ENCODE assay signal across 8 cellular contexts in genomic region chr10:33365871-33366411, GRCh38. TPM values are rescaled to one million over a fixed set of nuclear protein-coding genes. Genes with fewer than 3 reads are reported as not detected.
DNase-seq lines count a peak whose midpoint lies in the region; ATAC-seq and TF ChIP-seq lines count a peak whose summit lies in the region.

No MANE protein-coding gene starts in this region.

- peak; percentile 79 for DNase-seq in AG08395 (ENCODE audit: low spot score)
- peak; percentile 94 to 97 for DNase-seq in foreskin keratinocyte
- no peak for DNase-seq in central memory CD4-positive, alpha-beta T cell
- DNase-seq in cerebellar nuclear complex (lab: John Stamatoyannopoulos, UW) = no peak
- DNase-seq in GOT3 (lab: John Stamatoyannopoulos, UW) = no peak

- POLR2A ChIA-PET in HEK293 (lab: Yijun Ruan, JAX) = no interaction called here

- no peaks in the 10 kb centered on the region for H3K36me3 Mint-ChIP-seq in T-helper 1 cell treated with Interleukin-12 subunit alpha and Interleukin-12 subunit beta and Interleukin-4 antibody, amounts not matched to agents 30 μg/mL and 1 μg/mL, for 36 hours (ENCODE audit: low read depth)

- H3K27me3 Mint-ChIP-seq in T-helper 1 cell treated with Interleukin-12 subunit alpha and Interleukin-12 subunit beta and Interleukin-4 antibody, amounts not matched to agents 30 μg/mL and 1 μg/mL, for 36 hours (ENCODE audit: low read depth) = no peaks in the 10 kb centered on the region

- H3K36me3 ChIP-seq in HEK293 (ENCODE audit: control insufficient read depth in 2 of 2, insufficient read depth in 1 of 2, low read length in 2 of 2) = no peaks in the 10 kb centered on the region

- no peaks in the 10 kb centered on the region for H3K9me3 ChIP-seq in HEK293 (ENCODE audit: control insufficient read depth, insufficient read depth, low read depth, low read length)

- H3K4me3 ChIP-seq in HEK293 (ENCODE audit: low read depth, low read length) = no peak overlapping the region

- H3K4me1 ChIP-seq in HEK293 (ENCODE audit: control insufficient read depth, insufficient read depth, low read length) (0 out of 2 replicates have a peak, but pooled peaks cover 2% of the 10 kb centered on the region), foreskin keratinocyte (peaks cover 35% of the 10 kb centered on the region)

- H3K4me1 Mint-ChIP-seq in T-helper 1 cell treated with Interleukin-12 subunit alpha and Interleukin-12 subunit beta and Interleukin-4 antibody, amounts not matched to agents 30 μg/mL and 1 μg/mL, for 36 hours (ENCODE audit: low read depth) = peaks cover 6% of the 10 kb centered on the region

- TF ChIP-seq CTCF in HEK293 (tag by site-specific recombination; IDR thresholded peaks at IDR 0.05) (no peak), foreskin keratinocyte (conservative IDR thresholded peaks at IDR 0.05) (no peak)

- H3K4me3 Mint-ChIP-seq in T-helper 1 cell treated with Interleukin-12 subunit alpha and Interleukin-12 subunit beta and Interleukin-4 antibody, amounts not matched to agents 30 μg/mL and 1 μg/mL, for 36 hours = no peak overlapping the region

- ATAC-seq in foreskin keratinocyte (peak; percentile 95), HG02623 (IDR thresholded peaks at IDR 0.05; ENCODE audit: unreplicated experiment) (no peak)

- peaks cover 19% of the 10 kb centered on the region for H3K9me3 Mint-ChIP-seq in T-helper 1 cell treated with Interleukin-12 subunit alpha and Interleukin-12 subunit beta and Interleukin-4 antibody, amounts not matched to agents 30 μg/mL and 1 μg/mL, for 36 hours

- H3K27me3 ChIP-seq in foreskin keratinocyte = no peaks in the 10 kb centered on the region

- H3K27ac ChIP-seq in HEK293 (ENCODE audit: extremely low read depth, low read depth, low read length) (no peak overlapping the region), foreskin keratinocyte (peak overlapping the region; percentile 71)

- CTCF ChIA-PET in HEK293 (lab: Yijun Ruan, JAX) = no interaction called here

- peak overlapping the region; percentile 67 for H3K27ac Mint-ChIP-seq in T-helper 1 cell treated with Interleukin-12 subunit alpha and Interleukin-12 subunit beta and Interleukin-4 antibody, amounts not matched to agents 30 μg/mL and 1 μg/mL, for 36 hours

TF ChIP-seq in HEK293, 187 proteins besides CTCF, POLR2A, EP300 and RAD21 (continues in another document):
- TF ChIP-seq ZBTB17 (tag by site-specific recombination; IDR thresholded peaks at IDR 0.05) (no peak), ZNF518A (tag by site-specific recombination; conservative IDR thresholded peaks at IDR 0.05; ENCODE audit: low read depth) (no peak), ZNF423 (tag by site-specific recombination; IDR thresholded peaks at IDR 0.05) (no peak), ZIC2 (tag by site-specific recombination; IDR thresholded peaks at IDR 0.05) (no peak), ZNF426 (tag by site-specific recombination; IDR thresholded peaks at IDR 0.05) (no peak), OVOL3 (tag by site-specific recombination; IDR thresholded peaks at IDR 0.05) (no peak), SCRT1 (tag by site-specific recombination; IDR thresholded peaks at IDR 0.05; ENCODE audit: borderline replicate concordance) (no peak), ZNF76 (tag by site-specific recombination; IDR thresholded peaks at IDR 0.05; ENCODE audit: borderline replicate concordance, low read depth) (no peak), ZNF292 (tag by site-specific recombination; IDR thresholded peaks at IDR 0.05; ENCODE audit: borderline replicate concordance, low read depth) (no peak), ZNF560 (tag by site-specific recombination; IDR thresholded peaks at IDR 0.05; ENCODE audit: borderline replicate concordance) (no peak), BCL11A (tag by site-specific recombination; IDR thresholded peaks at IDR 0.05; ENCODE audit: low read depth) (no peak), TRIM28 (IDR thresholded peaks at IDR 0.05; ENCODE audit: borderline replicate concordance, low read length) (peak; percentile 99), ZNF510 (tag by site-specific recombination; IDR thresholded peaks at IDR 0.05; ENCODE audit: insufficient replicate concordance) (peak; percentile 93), ZNF280C (tag by site-specific recombination; IDR thresholded peaks at IDR 0.05) (no peak), KLF9 (tag by site-specific recombination; IDR thresholded peaks at IDR 0.05; ENCODE audit: low read depth) (no peak), YY2 (tag by site-specific recombination; IDR thresholded peaks at IDR 0.05) (no peak), ZNF140 (tag by site-specific recombination; IDR thresholded peaks at IDR 0.05) (no peak), ZFP3 (tag by site-specific recombination; IDR thresholded peaks at IDR 0.05; ENCODE audit: low read depth) (no peak), ZNF776 (tag by site-specific recombination; IDR thresholded peaks at IDR 0.05; ENCODE audit: borderline replicate concordance) (no peak), ZNF768 (tag by site-specific recombination; IDR thresholded peaks at IDR 0.05) (no peak), ZNF398 (tag by site-specific recombination; IDR thresholded peaks at IDR 0.05) (peak; percentile 57; the same call in 1 of the 2 replicates), ZNF2 (tag by site-specific recombination; IDR thresholded peaks at IDR 0.05) (no peak), ZNF24 (tag by site-specific recombination; IDR thresholded peaks at IDR 0.05) (no peak)

RNA-seq across cellular contexts. Expression of gene NRP1, which starts 31.5 kb away (rescaled TPM):
- total RNA-seq in foreskin keratinocyte = 57.3 and 58.2 TPM in 2 replicates
- polyA plus RNA-seq in foreskin keratinocyte = 11.6 and 12.2 TPM in 2 replicates

Comparison
In these comparisons a context has a peak if more than half of its experiments do, and no peak if none do; other contexts are left out.
1. DNase-seq: peak in AG08395 (single experiment) and foreskin keratinocyte (2 of 2); none in central memory CD4-positive, alpha-beta T cell (single experiment), cerebellar nuclear complex (0 of 2) and GOT3 (single experiment).